ENCODE assay signal across 1 cellular context in genomic region chr15:41661529-41662225, GRCh38.
TF ChIP-seq lines count a peak whose summit lies in the region.

No MANE protein-coding gene starts in this region.

TF ChIP-seq in HepG2, 621 proteins besides CTCF, POLR2A, EP300 and RAD21 (continued from another document and continues in another):
- TF ChIP-seq TFDP2 (CRISPR knock-in tag; IDR thresholded peaks at IDR 0.05) (peak; percentile 84), CBX2 (IDR thresholded peaks at IDR 0.05; ENCODE audit: low read depth, low read length) (no peak), CBX2 (CRISPR knock-in tag; IDR thresholded peaks at IDR 0.05; ENCODE audit: low read depth) (no peak), ASH2L (IDR thresholded peaks at IDR 0.05; ENCODE audit: insufficient read length, low read depth, low read length) (peak; percentile 78), SALL1 (CRISPR knock-in tag; IDR thresholded peaks at IDR 0.05) (peak; percentile 73; the same call in 1 of the 2 replicates), SSRP1 (CRISPR knock-in tag; IDR thresholded peaks at IDR 0.05) (no peak), ZFP36L2 (CRISPR knock-in tag; IDR thresholded peaks at IDR 0.05) (no peak), KDM5B (CRISPR knock-in tag; IDR thresholded peaks at IDR 0.05; ENCODE audit: borderline replicate concordance) (no peak), IKZF5 (CRISPR knock-in tag; IDR thresholded peaks at IDR 0.05) (no peak), ZFX (CRISPR knock-in tag; IDR thresholded peaks at IDR 0.05; ENCODE audit: low read depth) (peak; percentile 26; the same call in 1 of the 2 replicates), TBX3 (IDR thresholded peaks at IDR 0.05; ENCODE audit: borderline replicate concordance) (no peak), SALL2 (CRISPR knock-in tag; IDR thresholded peaks at IDR 0.05) (peak; percentile 46; the same call in 1 of the 2 replicates), ZFY (CRISPR knock-in tag; IDR thresholded peaks at IDR 0.05) (peak; percentile 32; the same call in 1 of the 2 replicates), ZUFSP (CRISPR knock-in tag; IDR thresholded peaks at IDR 0.05; ENCODE audit: borderline replicate concordance) (no peak), ZGPAT (CRISPR knock-in tag; IDR thresholded peaks at IDR 0.05) (peak; percentile 43; the same call in 1 of the 2 replicates), IRF1 (CRISPR knock-in tag; IDR thresholded peaks at IDR 0.05; ENCODE audit: low read depth) (0 out of 2 replicates have a peak, but pooled peaks have one; percentile 30), KLF9 (CRISPR knock-in tag; IDR thresholded peaks at IDR 0.05; ENCODE audit: low read depth) (0 out of 2 replicates have a peak, but pooled peaks have one; percentile 38), ZNF761 (CRISPR knock-in tag; conservative IDR thresholded peaks at IDR 0.05) (0 out of 2 replicates have a peak, but pooled peaks have one; percentile 44), ZNF468 (CRISPR knock-in tag; IDR thresholded peaks at IDR 0.05) (0 out of 2 replicates have a peak, but pooled peaks have one; percentile 64), ZNF704 (CRISPR knock-in tag; IDR thresholded peaks at IDR 0.05; ENCODE audit: borderline replicate concordance) (peak; percentile 85; the same call in 1 of the 2 replicates), RXRA (CRISPR knock-in tag; IDR thresholded peaks at IDR 0.05) (0 out of 2 replicates have a peak, but pooled peaks have one; percentile 24), POGK (CRISPR knock-in tag; conservative IDR thresholded peaks at IDR 0.05) (no peak)
- TF ChIP-seq, protein P1, sequence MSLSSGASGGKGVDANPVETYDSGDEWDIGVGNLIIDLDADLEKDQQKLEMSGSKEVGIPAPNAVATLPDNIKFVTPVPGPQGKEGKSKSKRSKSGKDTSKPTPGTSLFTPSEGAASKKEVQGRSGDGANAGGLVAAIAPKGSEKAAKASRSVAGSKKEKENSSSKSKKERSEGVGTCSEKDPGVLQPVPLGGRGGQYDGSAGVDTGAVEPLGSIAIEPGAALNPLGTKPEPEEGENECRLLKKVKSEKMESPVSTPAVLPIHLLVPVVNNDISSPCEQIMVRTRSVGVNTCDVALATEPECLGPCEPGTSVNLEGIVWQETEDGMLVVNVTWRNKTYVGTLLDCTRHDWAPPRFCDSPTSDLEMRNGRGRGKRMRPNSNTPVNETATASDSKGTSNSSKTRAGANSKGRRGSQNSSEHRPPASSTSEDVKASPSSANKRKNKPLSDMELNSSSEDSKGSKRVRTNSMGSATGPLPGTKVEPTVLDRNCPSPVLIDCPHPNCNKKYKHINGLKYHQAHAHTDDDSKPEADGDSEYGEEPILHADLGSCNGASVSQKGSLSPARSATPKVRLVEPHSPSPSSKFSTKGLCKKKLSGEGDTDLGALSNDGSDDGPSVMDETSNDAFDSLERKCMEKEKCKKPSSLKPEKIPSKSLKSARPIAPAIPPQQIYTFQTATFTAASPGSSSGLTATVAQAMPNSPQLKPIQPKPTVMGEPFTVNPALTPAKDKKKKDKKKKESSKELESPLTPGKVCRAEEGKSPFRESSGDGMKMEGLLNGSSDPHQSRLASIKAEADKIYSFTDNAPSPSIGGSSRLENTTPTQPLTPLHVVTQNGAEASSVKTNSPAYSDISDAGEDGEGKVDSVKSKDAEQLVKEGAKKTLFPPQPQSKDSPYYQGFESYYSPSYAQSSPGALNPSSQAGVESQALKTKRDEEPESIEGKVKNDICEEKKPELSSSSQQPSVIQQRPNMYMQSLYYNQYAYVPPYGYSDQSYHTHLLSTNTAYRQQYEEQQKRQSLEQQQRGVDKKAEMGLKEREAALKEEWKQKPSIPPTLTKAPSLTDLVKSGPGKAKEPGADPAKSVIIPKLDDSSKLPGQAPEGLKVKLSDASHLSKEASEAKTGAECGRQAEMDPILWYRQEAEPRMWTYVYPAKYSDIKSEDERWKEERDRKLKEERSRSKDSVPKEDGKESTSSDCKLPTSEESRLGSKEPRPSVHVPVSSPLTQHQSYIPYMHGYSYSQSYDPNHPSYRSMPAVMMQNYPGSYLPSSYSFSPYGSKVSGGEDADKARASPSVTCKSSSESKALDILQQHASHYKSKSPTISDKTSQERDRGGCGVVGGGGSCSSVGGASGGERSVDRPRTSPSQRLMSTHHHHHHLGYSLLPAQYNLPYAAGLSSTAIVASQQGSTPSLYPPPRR (CRISPR knock-in tag; IDR thresholded peaks at IDR 0.05; ENCODE audit: borderline replicate concordance): peak; percentile 40; the same call in 1 of the 2 replicates
- TF ChIP-seq, protein P2, sequence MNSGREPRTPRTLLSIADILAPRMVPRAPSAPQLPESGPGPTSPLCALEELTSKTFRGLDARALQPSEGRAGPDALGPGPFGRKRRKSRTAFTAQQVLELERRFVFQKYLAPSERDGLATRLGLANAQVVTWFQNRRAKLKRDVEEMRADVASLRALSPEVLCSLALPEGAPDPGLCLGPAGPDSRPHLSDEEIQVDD (CRISPR knock-in tag; IDR thresholded peaks at IDR 0.05; ENCODE audit: borderline replicate concordance): no peak
- TF ChIP-seq, protein P3, sequence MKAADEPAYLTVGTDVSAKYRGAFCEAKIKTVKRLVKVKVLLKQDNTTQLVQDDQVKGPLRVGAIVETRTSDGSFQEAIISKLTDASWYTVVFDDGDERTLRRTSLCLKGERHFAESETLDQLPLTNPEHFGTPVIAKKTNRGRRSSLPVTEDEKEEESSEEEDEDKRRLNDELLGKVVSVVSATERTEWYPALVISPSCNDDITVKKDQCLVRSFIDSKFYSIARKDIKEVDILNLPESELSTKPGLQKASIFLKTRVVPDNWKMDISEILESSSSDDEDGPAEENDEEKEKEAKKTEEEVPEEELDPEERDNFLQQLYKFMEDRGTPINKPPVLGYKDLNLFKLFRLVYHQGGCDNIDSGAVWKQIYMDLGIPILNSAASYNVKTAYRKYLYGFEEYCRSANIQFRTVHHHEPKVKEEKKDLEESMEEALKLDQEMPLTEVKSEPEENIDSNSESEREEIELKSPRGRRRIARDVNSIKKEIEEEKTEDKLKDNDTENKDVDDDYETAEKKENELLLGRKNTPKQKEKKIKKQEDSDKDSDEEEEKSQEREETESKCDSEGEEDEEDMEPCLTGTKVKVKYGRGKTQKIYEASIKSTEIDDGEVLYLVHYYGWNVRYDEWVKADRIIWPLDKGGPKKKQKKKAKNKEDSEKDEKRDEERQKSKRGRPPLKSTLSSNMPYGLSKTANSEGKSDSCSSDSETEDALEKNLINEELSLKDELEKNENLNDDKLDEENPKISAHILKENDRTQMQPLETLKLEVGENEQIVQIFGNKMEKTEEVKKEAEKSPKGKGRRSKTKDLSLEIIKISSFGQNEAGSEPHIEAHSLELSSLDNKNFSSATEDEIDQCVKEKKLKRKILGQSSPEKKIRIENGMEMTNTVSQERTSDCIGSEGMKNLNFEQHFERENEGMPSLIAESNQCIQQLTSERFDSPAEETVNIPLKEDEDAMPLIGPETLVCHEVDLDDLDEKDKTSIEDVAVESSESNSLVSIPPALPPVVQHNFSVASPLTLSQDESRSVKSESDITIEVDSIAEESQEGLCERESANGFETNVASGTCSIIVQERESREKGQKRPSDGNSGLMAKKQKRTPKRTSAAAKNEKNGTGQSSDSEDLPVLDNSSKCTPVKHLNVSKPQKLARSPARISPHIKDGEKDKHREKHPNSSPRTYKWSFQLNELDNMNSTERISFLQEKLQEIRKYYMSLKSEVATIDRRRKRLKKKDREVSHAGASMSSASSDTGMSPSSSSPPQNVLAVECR (CRISPR knock-in tag; IDR thresholded peaks at IDR 0.05; ENCODE audit: borderline replicate concordance): peak; percentile 95
- TF ChIP-seq, protein P4, sequence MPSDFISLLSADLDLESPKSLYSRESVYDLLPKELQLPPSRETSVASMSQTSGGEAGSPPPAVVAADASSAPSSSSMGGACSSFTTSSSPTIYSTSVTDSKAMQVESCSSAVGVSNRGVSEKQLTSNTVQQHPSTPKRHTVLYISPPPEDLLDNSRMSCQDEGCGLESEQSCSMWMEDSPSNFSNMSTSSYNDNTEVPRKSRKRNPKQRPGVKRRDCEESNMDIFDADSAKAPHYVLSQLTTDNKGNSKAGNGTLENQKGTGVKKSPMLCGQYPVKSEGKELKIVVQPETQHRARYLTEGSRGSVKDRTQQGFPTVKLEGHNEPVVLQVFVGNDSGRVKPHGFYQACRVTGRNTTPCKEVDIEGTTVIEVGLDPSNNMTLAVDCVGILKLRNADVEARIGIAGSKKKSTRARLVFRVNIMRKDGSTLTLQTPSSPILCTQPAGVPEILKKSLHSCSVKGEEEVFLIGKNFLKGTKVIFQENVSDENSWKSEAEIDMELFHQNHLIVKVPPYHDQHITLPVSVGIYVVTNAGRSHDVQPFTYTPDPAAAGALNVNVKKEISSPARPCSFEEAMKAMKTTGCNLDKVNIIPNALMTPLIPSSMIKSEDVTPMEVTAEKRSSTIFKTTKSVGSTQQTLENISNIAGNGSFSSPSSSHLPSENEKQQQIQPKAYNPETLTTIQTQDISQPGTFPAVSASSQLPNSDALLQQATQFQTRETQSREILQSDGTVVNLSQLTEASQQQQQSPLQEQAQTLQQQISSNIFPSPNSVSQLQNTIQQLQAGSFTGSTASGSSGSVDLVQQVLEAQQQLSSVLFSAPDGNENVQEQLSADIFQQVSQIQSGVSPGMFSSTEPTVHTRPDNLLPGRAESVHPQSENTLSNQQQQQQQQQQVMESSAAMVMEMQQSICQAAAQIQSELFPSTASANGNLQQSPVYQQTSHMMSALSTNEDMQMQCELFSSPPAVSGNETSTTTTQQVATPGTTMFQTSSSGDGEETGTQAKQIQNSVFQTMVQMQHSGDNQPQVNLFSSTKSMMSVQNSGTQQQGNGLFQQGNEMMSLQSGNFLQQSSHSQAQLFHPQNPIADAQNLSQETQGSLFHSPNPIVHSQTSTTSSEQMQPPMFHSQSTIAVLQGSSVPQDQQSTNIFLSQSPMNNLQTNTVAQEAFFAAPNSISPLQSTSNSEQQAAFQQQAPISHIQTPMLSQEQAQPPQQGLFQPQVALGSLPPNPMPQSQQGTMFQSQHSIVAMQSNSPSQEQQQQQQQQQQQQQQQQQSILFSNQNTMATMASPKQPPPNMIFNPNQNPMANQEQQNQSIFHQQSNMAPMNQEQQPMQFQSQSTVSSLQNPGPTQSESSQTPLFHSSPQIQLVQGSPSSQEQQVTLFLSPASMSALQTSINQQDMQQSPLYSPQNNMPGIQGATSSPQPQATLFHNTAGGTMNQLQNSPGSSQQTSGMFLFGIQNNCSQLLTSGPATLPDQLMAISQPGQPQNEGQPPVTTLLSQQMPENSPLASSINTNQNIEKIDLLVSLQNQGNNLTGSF (CRISPR knock-in tag; IDR thresholded peaks at IDR 0.05): no peak
